In genomic region chr17:27576429-27577123, GRCh38 we compare ENCODE assay signal across 10 cellular contexts. TPM values are rescaled to one million over a fixed set of nuclear protein-coding genes. Genes with fewer than 3 reads are reported as not detected.
DNase-seq lines count a peak whose midpoint lies in the region; ATAC-seq and TF ChIP-seq lines count a peak whose summit lies in the region.
"Had no signal": no experiment of that assay in that cellular context is flagged by ENCODE, and none has a peak within 500 bp of the region (broad histone marks: within the 10 kb centered on the region; RNA-seq: fewer than 3 reads in every experiment).

No MANE protein-coding gene starts in this region.

- H3F3A ChIP-seq in Loucy (ENCODE audit: low read depth) = 0 out of 2 replicates have a peak, but pooled peaks cover 4% of the 10 kb centered on the region

- DNase-seq in activated T-helper 1 cell treated with anti-CD3 and anti-CD28 coated beads, Interleukin-12 subunit alpha, Interleukin-12 subunit beta, Interleukin-2, Interleukin-4 antibody, amounts not matched to agents 30 ng/mL and 10 ng/mL and 1 ng/mL, durations not matched to agents 14 hours and 24 hours and 36 hours (ENCODE audit: low spot score) = no peak
- DNase-seq in iris pigment epithelial cell (ENCODE audit: low read depth) (peak; percentile 33), NCI-H1417 (lab: John Stamatoyannopoulos, UW) (no peak), NCI-H1436 (lab: John Stamatoyannopoulos, UW) (no peak)
- no peak for DNase-seq in stimulated activated effector memory CD8-positive, alpha-beta T cell treated with anti-CD3 and anti-CD28 coated beads, Interleukin-12 subunit alpha, Interleukin-12 subunit beta, amount 100 ng/mL, for 72 hours (ENCODE audit: low spot score in 2 of 2)
- DNase-seq: activated T-cell treated with anti-CD3 and anti-CD28 coated beads for 4 hours; effector CD8-positive, alpha-beta T cell; NCI-H524 had no signal

- peaks cover 90% of the 10 kb centered on the region for H3K4me1 ChIP-seq in Loucy (ENCODE audit: insufficient read depth, low read length, poor library complexity, severe bottlenecking)

- H4K20me1 ChIP-seq in Loucy (ENCODE audit: insufficient read depth, low read length, poor library complexity, severe bottlenecking) = no peaks in the 10 kb centered on the region

- H3K4me1 Mint-ChIP-seq in activated T-helper 1 cell treated with anti-CD3 and anti-CD28 coated beads, Interleukin-12 subunit alpha, Interleukin-12 subunit beta, Interleukin-2, Interleukin-4 antibody, amounts not matched to agents 30 ng/mL and 10 ng/mL and 1 ng/mL, durations not matched to agents 14 hours and 24 hours and 36 hours (ENCODE audit: low read depth) = peaks cover 97% of the 10 kb centered on the region
- H3K4me1 Mint-ChIP-seq in stimulated activated effector memory CD8-positive, alpha-beta T cell treated with anti-CD3 and anti-CD28 coated beads, Interleukin-12 subunit alpha, Interleukin-12 subunit beta, amount 100 ng/mL, for 72 hours = peaks cover 92% of the 10 kb centered on the region

- no peak overlapping the region for H2AFZ ChIP-seq in Loucy (ENCODE audit: low read length)

- no peaks in the 10 kb centered on the region for H3K9me3 Mint-ChIP-seq in activated T-helper 1 cell treated with anti-CD3 and anti-CD28 coated beads, Interleukin-12 subunit alpha, Interleukin-12 subunit beta, Interleukin-2, Interleukin-4 antibody, amounts not matched to agents 30 ng/mL and 10 ng/mL and 1 ng/mL, durations not matched to agents 14 hours and 24 hours and 36 hours
- no peaks in the 10 kb centered on the region for H3K9me3 Mint-ChIP-seq in stimulated activated effector memory CD8-positive, alpha-beta T cell treated with anti-CD3 and anti-CD28 coated beads, Interleukin-12 subunit alpha, Interleukin-12 subunit beta, amount 100 ng/mL, for 72 hours

- TF ChIP-seq CTCF in Loucy (conservative IDR thresholded peaks at IDR 0.05; ENCODE audit: low read length) = no peak

- H3K27ac Mint-ChIP-seq in activated T-helper 1 cell treated with anti-CD3 and anti-CD28 coated beads, Interleukin-12 subunit alpha, Interleukin-12 subunit beta, Interleukin-2, Interleukin-4 antibody, amounts not matched to agents 30 ng/mL and 10 ng/mL and 1 ng/mL, durations not matched to agents 14 hours and 24 hours and 36 hours = peak overlapping the region; percentile 81
- peak overlapping the region; percentile 72 for H3K27ac Mint-ChIP-seq in stimulated activated effector memory CD8-positive, alpha-beta T cell treated with anti-CD3 and anti-CD28 coated beads, Interleukin-12 subunit alpha, Interleukin-12 subunit beta, amount 100 ng/mL, for 72 hours

- no peaks in the 10 kb centered on the region for H3K9me2 ChIP-seq in Loucy (replicated peaks; ENCODE audit: low read depth, low read length)

- ATAC-seq in stimulated activated effector memory CD8-positive, alpha-beta T cell treated with anti-CD3 and anti-CD28 coated beads, Interleukin-12 subunit alpha, Interleukin-12 subunit beta, amount 100 ng/mL, for 72 hours = no peak
- ATAC-seq in GM18858 (IDR thresholded peaks at IDR 0.05; ENCODE audit: unreplicated experiment) = no peak

- H3K4me3 ChIP-seq in Loucy (ENCODE audit: low read length, poor library complexity, severe bottlenecking) = no peak overlapping the region

- H3K27me3 ChIP-seq in Loucy (ENCODE audit: insufficient read depth, low read length, poor library complexity, severe bottlenecking) = no peaks in the 10 kb centered on the region

- H3K27me3 Mint-ChIP-seq in activated T-helper 1 cell treated with anti-CD3 and anti-CD28 coated beads, Interleukin-12 subunit alpha, Interleukin-12 subunit beta, Interleukin-2, Interleukin-4 antibody, amounts not matched to agents 30 ng/mL and 10 ng/mL and 1 ng/mL, durations not matched to agents 14 hours and 24 hours and 36 hours (ENCODE audit: insufficient read depth) = no peaks in the 10 kb centered on the region

- no peaks in the 10 kb centered on the region for H3K36me3 ChIP-seq in Loucy (ENCODE audit: insufficient read depth, low read length)

- H3K4me2 ChIP-seq in Loucy (ENCODE audit: low read depth, low read length, poor library complexity, severe bottlenecking) = peak overlapping the region; percentile 10

- peak overlapping the region; percentile 7 for H3K9ac ChIP-seq in Loucy (ENCODE audit: low read depth, low read length, poor library complexity, severe bottlenecking)

- peaks cover 46% of the 10 kb centered on the region for H3K36me3 Mint-ChIP-seq in activated T-helper 1 cell treated with anti-CD3 and anti-CD28 coated beads, Interleukin-12 subunit alpha, Interleukin-12 subunit beta, Interleukin-2, Interleukin-4 antibody, amounts not matched to agents 30 ng/mL and 10 ng/mL and 1 ng/mL, durations not matched to agents 14 hours and 24 hours and 36 hours (ENCODE audit: low read depth)
- H3K36me3 Mint-ChIP-seq in stimulated activated effector memory CD8-positive, alpha-beta T cell treated with anti-CD3 and anti-CD28 coated beads, Interleukin-12 subunit alpha, Interleukin-12 subunit beta, amount 100 ng/mL, for 72 hours = peaks cover 19% of the 10 kb centered on the region

- H3K9me3 ChIP-seq in Loucy (ENCODE audit: insufficient read depth, low read depth, low read length) = no peaks in the 10 kb centered on the region

- H3K4me3 Mint-ChIP-seq in activated T-helper 1 cell treated with anti-CD3 and anti-CD28 coated beads, Interleukin-12 subunit alpha, Interleukin-12 subunit beta, Interleukin-2, Interleukin-4 antibody, amounts not matched to agents 30 ng/mL and 10 ng/mL and 1 ng/mL, durations not matched to agents 14 hours and 24 hours and 36 hours = peak overlapping the region; percentile 34
- no peak overlapping the region for H3K4me3 Mint-ChIP-seq in stimulated activated effector memory CD8-positive, alpha-beta T cell treated with anti-CD3 and anti-CD28 coated beads, Interleukin-12 subunit alpha, Interleukin-12 subunit beta, amount 100 ng/mL, for 72 hours

- peaks cover 16% of the 10 kb centered on the region; the same call in 1 of the 2 replicates for H3K79me2 ChIP-seq in Loucy (ENCODE audit: insufficient read depth, low read length)

- intact Hi-C loops in activated T-helper 1 cell treated with anti-CD3 and anti-CD28 coated beads, Interleukin-12 subunit alpha, Interleukin-12 subunit beta, Interleukin-2, Interleukin-4 antibody, amounts not matched to agents 30 ng/mL and 10 ng/mL and 1 ng/mL, durations not matched to agents 14 hours and 24 hours and 36 hours (cut with micrococcal nuclease) = no loop called here

RNA-seq across cellular contexts. Expression of gene LGALS9, which starts 54.4 kb away (rescaled TPM):
- 38.4 and 39.7 TPM in 2 replicates for total RNA-seq in activated T-helper 1 cell treated with anti-CD3 and anti-CD28 coated beads, Interleukin-12 subunit alpha, Interleukin-12 subunit beta, Interleukin-2, Interleukin-4 antibody, amounts not matched to agents 30 ng/mL and 10 ng/mL and 1 ng/mL, durations not matched to agents 14 hours and 24 hours and 36 hours
